ENCODE assay signal across 8 cellular contexts in the genomic region with DNA sequence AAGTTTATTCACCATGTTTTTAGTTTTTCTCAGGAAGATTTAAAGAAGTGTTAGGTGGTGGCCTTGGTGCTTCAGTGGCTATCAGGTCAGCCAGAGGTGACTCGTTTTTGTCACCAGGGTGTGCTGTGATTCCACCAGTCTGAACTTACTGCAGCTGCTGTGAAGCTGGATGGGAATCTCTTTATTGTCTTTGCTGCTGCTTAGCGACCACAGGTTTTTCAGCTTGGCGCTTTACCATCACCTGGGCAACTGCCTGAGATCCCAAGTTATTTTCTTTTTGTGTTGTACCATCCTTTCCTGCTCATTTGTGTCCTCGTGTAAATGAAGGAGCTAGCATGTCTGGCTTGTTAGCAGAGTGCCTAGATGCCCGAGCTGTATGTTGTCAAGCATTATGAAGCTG.
DNase-seq lines count a peak whose midpoint lies in the region; ATAC-seq and TF ChIP-seq lines count a peak whose summit lies in the region.

No MANE protein-coding gene starts in this region.

- H3K9ac ChIP-seq in PC-3 (ENCODE audit: low read length): no peak overlapping the region

- H3F3A ChIP-seq in PC-3 (ENCODE audit: low read length, unreplicated experiment): no peaks in the 10 kb centered on the region

- no peaks in the 10 kb centered on the region for H4K20me1 ChIP-seq in PC-3 (ENCODE audit: low read length)
- no peaks in the 10 kb centered on the region for H4K20me1 ChIP-seq in osteoblast (ENCODE audit: insufficient read depth, low read length)

- H3K4me2 ChIP-seq in PC-3 (ENCODE audit: low read length) (no peak overlapping the region), osteoblast (ENCODE audit: insufficient read depth, low read length) (no peak overlapping the region)

- TF ChIP-seq CTCF in PC-3 (conservative IDR thresholded peaks at IDR 0.05; ENCODE audit: low read depth, low read length): peak; percentile 81
- peak; percentile 42 for TF ChIP-seq CTCF in fibroblast of mammary gland (conservative IDR thresholded peaks at IDR 0.05; ENCODE audit: control insufficient read depth, insufficient read depth, low read depth, low read length)
- TF ChIP-seq CTCF in osteoblast (IDR thresholded peaks at IDR 0.05; ENCODE audit: extremely low read depth, low read depth, low read length): peak; percentile 17

- H3K4me3 Mint-ChIP-seq in stimulated activated effector memory CD8-positive, alpha-beta T cell treated with anti-CD3 and anti-CD28 coated beads, Interleukin-12 subunit alpha, Interleukin-12 subunit beta, amount 100 ng/mL, for 72 hours: no peak overlapping the region

- H2AFZ ChIP-seq in PC-3 (ENCODE audit: low read length) (no peak overlapping the region), osteoblast (ENCODE audit: low read length) (no peak overlapping the region)

- H3K27me3 ChIP-seq in PC-3 (ENCODE audit: low read length) (no peaks in the 10 kb centered on the region), osteoblast (ENCODE audit: insufficient read depth, low read length) (no peaks in the 10 kb centered on the region)

- no peaks in the 10 kb centered on the region for H3K9me2 ChIP-seq in PC-3 (replicated peaks; ENCODE audit: low read length)

- no peak overlapping the region for H3K27ac Mint-ChIP-seq in stimulated activated effector memory CD8-positive, alpha-beta T cell treated with anti-CD3 and anti-CD28 coated beads, Interleukin-12 subunit alpha, Interleukin-12 subunit beta, amount 100 ng/mL, for 72 hours

- POLR2A ChIA-PET in PC-3 (lab: Charles Lee; ENCODE audit: unreplicated experiment): no interaction called here

- H3K4me3 ChIP-seq in PC-3 (ENCODE audit: low read length): no peak overlapping the region
- H3K4me3 ChIP-seq in fibroblast of mammary gland (ENCODE audit: control insufficient read depth, low read depth, low read length): no peak overlapping the region
- no peak overlapping the region for H3K4me3 ChIP-seq in osteoblast (ENCODE audit: insufficient read depth, low read length)

- no peaks in the 10 kb centered on the region for H3K36me3 Mint-ChIP-seq in stimulated activated effector memory CD8-positive, alpha-beta T cell treated with anti-CD3 and anti-CD28 coated beads, Interleukin-12 subunit alpha, Interleukin-12 subunit beta, amount 100 ng/mL, for 72 hours

- H3K4me1 ChIP-seq in PC-3 (ENCODE audit: insufficient read depth, low read length) (no peaks in the 10 kb centered on the region), osteoblast (ENCODE audit: insufficient read depth, low read length) (no peaks in the 10 kb centered on the region)

- intact Hi-C loops in PC-3 (cut with micrococcal nuclease): loop anchor here (1.0 to 2.0 kb wide), 2 partner anchors 123 to 195 kb away; a partner anchor contains a TSS

- no peak overlapping the region for H3K27ac ChIP-seq in PC-3 (ENCODE audit: low read length)
- H3K27ac ChIP-seq in osteoblast (ENCODE audit: low read depth, low read length): no peak overlapping the region

- H3K36me3 ChIP-seq in PC-3 (ENCODE audit: low read depth, low read length) (no peaks in the 10 kb centered on the region), osteoblast (ENCODE audit: insufficient read depth, low read length) (no peaks in the 10 kb centered on the region)

- no peaks in the 10 kb centered on the region for H3K79me2 ChIP-seq in PC-3 (ENCODE audit: low read length)
- no peaks in the 10 kb centered on the region for H3K79me2 ChIP-seq in osteoblast (ENCODE audit: insufficient read depth, low read length)

- H3K9me3 Mint-ChIP-seq in stimulated activated effector memory CD8-positive, alpha-beta T cell treated with anti-CD3 and anti-CD28 coated beads, Interleukin-12 subunit alpha, Interleukin-12 subunit beta, amount 100 ng/mL, for 72 hours: no peaks in the 10 kb centered on the region

- no TSS peak for BruUV-seq in PC-3 (replicated peaks; lab: Mats Ljungman, UMichigan)

- no peaks in the 10 kb centered on the region for H3K4me1 Mint-ChIP-seq in stimulated activated effector memory CD8-positive, alpha-beta T cell treated with anti-CD3 and anti-CD28 coated beads, Interleukin-12 subunit alpha, Interleukin-12 subunit beta, amount 100 ng/mL, for 72 hours

- DNase-seq in EH (ENCODE audit: low read depth): peak; percentile 35
- peak; percentile 2 to 24 for DNase-seq in Kasumi-1 (lab: John Stamatoyannopoulos, UW)
- DNase-seq in PC-3: peak; percentile 75
- DNase-seq in fibroblast of mammary gland (ENCODE audit: low read depth): peak; percentile 41
- peak; percentile 47 for DNase-seq in osteoblast (ENCODE audit: insufficient read length, low spot score, missing footprints)
- DNase-seq in stimulated activated effector memory CD8-positive, alpha-beta T cell treated with anti-CD3 and anti-CD28 coated beads, Interleukin-12 subunit alpha, Interleukin-12 subunit beta, amount 100 ng/mL, for 72 hours (ENCODE audit: low spot score in 2 of 2): no peak

- ATAC-seq in PC-3: peak; percentile 93
- no peak for ATAC-seq in GM19324 (IDR thresholded peaks at IDR 0.05; ENCODE audit: low FRiP score, unreplicated experiment)
- ATAC-seq in stimulated activated effector memory CD8-positive, alpha-beta T cell treated with anti-CD3 and anti-CD28 coated beads, Interleukin-12 subunit alpha, Interleukin-12 subunit beta, amount 100 ng/mL, for 72 hours: no peak
- no peak for ATAC-seq in HG02840 (IDR thresholded peaks at IDR 0.05; ENCODE audit: low FRiP score, unreplicated experiment)

- CTCF ChIA-PET in PC-3 (lab: Charles Lee): interaction anchor here (0.6 to 1.0 kb wide), 3 partner anchors 51 to 1264 kb away, joined by 3 to 4 read pairs (median 3); a partner anchor contains a TSS

- H3K9me3 ChIP-seq in PC-3 (ENCODE audit: low read length) (no peaks in the 10 kb centered on the region), osteoblast (ENCODE audit: low read depth, low read length) (no peaks in the 10 kb centered on the region)

Comparison
In these comparisons a context has a peak if more than half of its experiments do, and no peak if none do; other contexts are left out.
1. DNase-seq: peak in EH (single experiment), Kasumi-1 (2 of 2), PC-3 (single experiment), fibroblast of mammary gland (single experiment) and osteoblast (single experiment); none in stimulated activated effector memory CD8-positive, alpha-beta T cell treated with anti-CD3 and anti-CD28 coated beads, Interleukin-12 subunit alpha, Interleukin-12 subunit beta, amount 100 ng/mL, for 72 hours (0 of 2).
2. CTCF ChIP-seq: peak in every context shown above with its lines; median percentile 81 in PC-3; 42 in fibroblast of mammary gland; 17 in osteoblast.